Comparison of ENCODE assay signal across 25 cellular contexts in the genomic region with DNA sequence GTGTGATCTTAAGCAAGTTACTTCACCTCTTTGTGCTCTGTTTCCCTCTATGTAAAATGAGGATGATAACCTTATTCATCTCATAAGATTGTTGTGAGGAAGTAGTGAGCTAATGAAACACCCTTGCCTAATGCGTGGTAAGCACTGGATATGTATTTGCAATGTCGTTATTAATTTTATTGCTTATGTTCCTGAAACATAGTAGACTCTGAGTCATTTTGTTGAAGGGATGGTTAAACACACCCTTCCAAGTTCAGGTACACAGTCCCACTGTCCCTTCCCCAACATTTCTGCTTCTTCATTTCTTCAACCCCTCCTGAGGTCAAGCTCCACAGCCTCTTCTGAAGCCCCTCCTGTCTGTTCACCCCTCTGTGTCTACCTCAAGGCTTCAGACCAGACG.
"Had no signal": no experiment of that assay in that cellular context is flagged by ENCODE, and none has a peak within 500 bp of the region (broad histone marks: within the 10 kb centered on the region; RNA-seq: fewer than 3 reads in every experiment).

No MANE protein-coding gene starts in this region.

- H3K4me3 ChIP-seq: coronary artery, dorsolateral prefrontal cortex, esophagus squamous epithelium, gastrocnemius medialis, heart right ventricle, left lung, lower lobe of right lung, mucosa of descending colon had no signal

- H3K27me3 ChIP-seq: gastrocnemius medialis had no signal

- DNase-seq: dermis blood vessel endothelial cell; dorsolateral prefrontal cortex; effector CD4-positive, alpha-beta T cell; effector memory CD4-positive, alpha-beta T cell; esophagus squamous epithelium; foreskin fibroblast; foreskin melanocyte; gastrocnemius medialis; glutamatergic neuron; head of caudate nucleus; heart right ventricle; hippocampal formation; left cardiac atrium; left lung; left ventricle myocardium superior; lower lobe of right lung; mesenchymal stem cell; mucosa of descending colon; naive B cell had no signal

- H3K4me1 ChIP-seq: esophagus squamous epithelium, gastrocnemius medialis, heart right ventricle, left lung, lower lobe of right lung had no signal

- H3K27ac ChIP-seq: coronary artery, dorsolateral prefrontal cortex, esophagus squamous epithelium, gastrocnemius medialis, heart right ventricle, left lung, lower lobe of right lung had no signal

- FAIRE-seq: colon, endothelial cell of umbilical vein, islet of Langerhans, keratinocyte had no signal

- H3K27ac Mint-ChIP-seq: mesothelial cell of epicardium had no signal

- H3K9me3 ChIP-seq: gastrocnemius medialis, left lung, lower lobe of right lung, mucosa of descending colon had no signal

- H3K36me3 ChIP-seq: esophagus squamous epithelium, gastrocnemius medialis, heart right ventricle, left lung, lower lobe of right lung had no signal

- ATAC-seq: gastrocnemius medialis, heart right ventricle, left cardiac atrium, left lung, left ventricle myocardium superior, lower lobe of right lung, mucosa of descending colon had no signal

- H3K36me3 Mint-ChIP-seq: mesothelial cell of epicardium, naive B cell had no signal

- H3K4me1 Mint-ChIP-seq: naive B cell had no signal

- H3K4me3 Mint-ChIP-seq: mesothelial cell of epicardium, naive B cell had no signal

- H3K9me3 Mint-ChIP-seq: mesothelial cell of epicardium had no signal
